In genomic region chr2:177314194-177314593, GRCh38 we compare ENCODE assay signal across 11 cellular contexts. TPM values are rescaled to one million over a fixed set of nuclear protein-coding genes. Genes with fewer than 3 reads are reported as not detected.
DNase-seq lines count a peak whose midpoint lies in the region; ATAC-seq and TF ChIP-seq lines count a peak whose summit lies in the region.
"Had no signal": no experiment of that assay in that cellular context is flagged by ENCODE, and none has a peak within 500 bp of the region (broad histone marks: within the 10 kb centered on the region; RNA-seq: fewer than 3 reads in every experiment).

No MANE protein-coding gene starts in this region.

- peaks cover 16% of the 10 kb centered on the region for H3K4me1 Mint-ChIP-seq in osteocyte (ENCODE audit: unreplicated experiment)

- peak; percentile 71 for DNase-seq in AG09319 (ENCODE audit: extremely low read depth, low read depth)
- peak; percentile 52 for DNase-seq in PC-3
- peak; percentile 85 to 98 for DNase-seq in fibroblast of lung (ENCODE audit: low read depth in 2 of 2)
- DNase-seq in osteocyte (ENCODE audit: extremely low spot score, unreplicated experiment) = no peak
- DNase-seq in NCI-H1092 (lab: John Stamatoyannopoulos, UW) = no peak
- no peak for DNase-seq in GM13977 (ENCODE audit: low spot score)
- DNase-seq: activated CD8-positive, alpha-beta memory T cell treated with anti-CD3 and anti-CD28 coated beads, Interleukin-2, amount 50 U/mL, for 4 hours; CD8-positive, alpha-beta memory T cell had no signal

- no peak overlapping the region for H3K4me2 ChIP-seq in PC-3 (ENCODE audit: low read length)
- H3K4me2 ChIP-seq in fibroblast of lung (ENCODE audit: extremely low read depth, insufficient read depth, low read length) = no peak overlapping the region

- H3F3A ChIP-seq in PC-3 (ENCODE audit: low read length, unreplicated experiment) = no peaks in the 10 kb centered on the region

- no peaks in the 10 kb centered on the region for H3K27me3 ChIP-seq in PC-3 (ENCODE audit: low read length)
- H3K27me3 ChIP-seq in fibroblast of lung (ENCODE audit: control insufficient read depth, insufficient read depth, low read length) = no peaks in the 10 kb centered on the region
- H3K27me3 ChIP-seq: ascending aorta had no signal

- no peaks in the 10 kb centered on the region for H3K36me3 Mint-ChIP-seq in osteocyte (ENCODE audit: unreplicated experiment)

- H3K9me3 ChIP-seq in PC-3 (ENCODE audit: low read length) (no peaks in the 10 kb centered on the region), fibroblast of lung (ENCODE audit: control insufficient read depth, insufficient read depth, low read depth, low read length) (no peaks in the 10 kb centered on the region)
- H3K9me3 ChIP-seq: ascending aorta had no signal

- H3K4me3 ChIP-seq in PC-3 (ENCODE audit: low read length) (no peak overlapping the region), fibroblast of lung (replicated peaks in 1 of 4; ENCODE audit: control extremely low read depth in 1 of 4, insufficient read depth in 1 of 4, low read depth in 3 of 4, low read length in 4 of 4) (no peak overlapping the region)
- H3K4me3 ChIP-seq: ascending aorta had no signal

- no peaks in the 10 kb centered on the region for H3K79me2 ChIP-seq in PC-3 (ENCODE audit: low read length)
- no peaks in the 10 kb centered on the region for H3K79me2 ChIP-seq in fibroblast of lung (ENCODE audit: control insufficient read depth, insufficient read depth, low read length)

- intact Hi-C loops in PC-3 (cut with micrococcal nuclease) = loop anchor here (1.0 kb wide), 1 partner anchor 10 kb away; no protein-coding TSS in a partner anchor

- no peak for TF ChIP-seq CTCF in AG09319 (IDR thresholded peaks at IDR 0.05; ENCODE audit: low read depth, low read length)
- TF ChIP-seq CTCF in PC-3 (conservative IDR thresholded peaks at IDR 0.05; ENCODE audit: low read depth, low read length) = no peak
- no peak for TF ChIP-seq CTCF in fibroblast of lung (conservative IDR thresholded peaks at IDR 0.05 in 1 of 2, IDR thresholded peaks at IDR 0.05 in 1 of 2; ENCODE audit: low read depth in 1 of 2, low read length in 2 of 2)
- no peak for TF ChIP-seq CTCF in osteocyte (IDR thresholded peaks at IDR 0.05)
- TF ChIP-seq CTCF in GM13977 (IDR thresholded peaks at IDR 0.05; ENCODE audit: extremely low read depth, insufficient read depth, missing control alignments) = no peak

- H3K4me1 ChIP-seq in PC-3 (ENCODE audit: insufficient read depth, low read length) (peaks cover 8% of the 10 kb centered on the region), fibroblast of lung (ENCODE audit: control insufficient read depth, extremely low read depth, insufficient read depth, low read length) (no peaks in the 10 kb centered on the region)

- POLR2A ChIA-PET in PC-3 (lab: Charles Lee; ENCODE audit: unreplicated experiment) = no interaction called here

- BruUV-seq in PC-3 (replicated peaks; lab: Mats Ljungman, UMichigan) = no TSS peak

- no peak overlapping the region for H3K9ac ChIP-seq in PC-3 (ENCODE audit: low read length)
- no peak overlapping the region for H3K9ac ChIP-seq in fibroblast of lung (ENCODE audit: insufficient read depth, low read length)

- no peaks in the 10 kb centered on the region for H3K9me2 ChIP-seq in PC-3 (replicated peaks; ENCODE audit: low read length)

- no peaks in the 10 kb centered on the region for H3K27me3 Mint-ChIP-seq in osteocyte (ENCODE audit: unreplicated experiment)
- H3K27me3 Mint-ChIP-seq: CD8-positive, alpha-beta memory T cell had no signal

- H3K27ac ChIP-seq in PC-3 (ENCODE audit: low read length) (no peak overlapping the region), fibroblast of lung (ENCODE audit: insufficient read depth, low read length) (no peak overlapping the region)

- H3K9me3 Mint-ChIP-seq in osteocyte (ENCODE audit: unreplicated experiment) = no peaks in the 10 kb centered on the region
- H3K9me3 Mint-ChIP-seq: CD8-positive, alpha-beta memory T cell had no signal

- H4K20me1 ChIP-seq in PC-3 (ENCODE audit: low read length) = no peaks in the 10 kb centered on the region
- H4K20me1 ChIP-seq in fibroblast of lung (ENCODE audit: control insufficient read depth, extremely low read depth, insufficient read depth, low read length) = no peaks in the 10 kb centered on the region

- H3K36me3 ChIP-seq in PC-3 (ENCODE audit: low read depth, low read length) = no peaks in the 10 kb centered on the region
- no peaks in the 10 kb centered on the region for H3K36me3 ChIP-seq in fibroblast of lung (ENCODE audit: control insufficient read depth, insufficient read depth, low read length)
- H3K36me3 ChIP-seq: ascending aorta had no signal

- H2AFZ ChIP-seq in PC-3 (ENCODE audit: low read length) = no peak overlapping the region
- no peak overlapping the region for H2AFZ ChIP-seq in fibroblast of lung (ENCODE audit: low read length)

- CTCF ChIA-PET in PC-3 (lab: Charles Lee) = no interaction called here

- peak overlapping the region; percentile 31 for H3K27ac Mint-ChIP-seq in osteocyte (ENCODE audit: unreplicated experiment)

- H3K4me3 Mint-ChIP-seq in osteocyte (ENCODE audit: unreplicated experiment) = no peak overlapping the region
- H3K4me3 Mint-ChIP-seq: CD8-positive, alpha-beta memory T cell had no signal

- in situ Hi-C loops in GM13977 (cut with MboI; ENCODE audit: low pct_unique_long_range_greater_than_20kb, low sequenced_read_pairs, unreplicated experiment) = no loop called here

- ATAC-seq in PC-3 = peak; percentile 97
- no peak for ATAC-seq in HG03025 (IDR thresholded peaks at IDR 0.05; ENCODE audit: low FRiP score, unreplicated experiment)
- ATAC-seq in HG03097 (IDR thresholded peaks at IDR 0.05; ENCODE audit: low FRiP score, unreplicated experiment) = no peak

RNA-seq across cellular contexts. Expression of gene NFE2L2, which starts 49.7 kb away (rescaled TPM):
- 17.3 and 24.2 TPM in 2 replicates for total RNA-seq in PC-3 (2014; rRNA removed)
- 97.1 and 142 TPM in 2 replicates for total RNA-seq in fibroblast of lung
- polyA plus RNA-seq in fibroblast of lung = 166 and 178 TPM in 2 replicates
- polyA plus RNA-seq in fibroblast of lung (2012) = 77.8 and 92.7 TPM in 2 replicates
- polyA minus RNA-seq in fibroblast of lung (ENCODE audit: low replicate concordance) = 116 and 126 TPM in 2 replicates
- total RNA-seq in osteocyte = 98.4 and 100 TPM in 2 replicates

Comparison
In these comparisons a context has a peak if more than half of its experiments do, and no peak if none do; other contexts are left out.
1. DNase-seq: peak in AG09319 (single experiment), PC-3 (single experiment) and fibroblast of lung (2 of 2); none in osteocyte (single experiment), NCI-H1092 (single experiment) and GM13977 (single experiment).